9 cellular contexts compared by ENCODE assay signal in the genomic region with DNA sequence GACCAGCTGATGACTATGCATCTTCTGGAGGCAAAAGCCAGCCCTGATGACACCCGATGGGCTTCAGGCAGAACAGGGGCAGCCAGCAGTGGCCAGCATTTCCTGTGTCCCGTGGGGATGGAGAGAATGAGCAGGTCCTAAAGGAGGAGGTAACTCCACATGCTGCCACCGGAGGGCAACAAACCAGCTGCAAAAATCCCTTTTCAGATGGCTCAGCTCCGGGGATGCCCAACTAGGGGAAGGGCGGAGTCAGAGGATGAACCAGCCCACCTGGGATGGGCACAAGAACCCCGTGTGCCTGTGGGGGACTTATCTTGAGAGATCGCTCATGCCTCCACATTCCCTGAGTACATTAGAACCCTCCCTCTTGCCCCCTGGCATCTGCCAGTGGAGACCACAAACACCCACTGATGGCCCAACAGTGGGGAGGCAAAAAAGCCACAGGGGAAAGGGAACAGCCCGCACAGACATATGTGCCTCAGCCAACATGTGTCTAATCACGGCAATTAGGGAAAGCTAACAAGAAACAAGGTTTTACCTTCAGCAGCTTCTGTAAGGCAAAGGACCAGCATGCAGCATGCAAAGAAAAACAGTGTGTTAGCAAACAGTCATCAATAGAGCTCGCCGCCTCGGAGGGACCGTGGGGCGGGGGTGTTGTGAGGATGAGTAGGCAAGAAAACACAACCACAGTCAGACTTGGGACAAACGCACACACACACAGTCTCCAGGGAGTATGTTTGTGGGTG.
DNase-seq lines count a peak whose midpoint lies in the region; ATAC-seq and TF ChIP-seq lines count a peak whose summit lies in the region.
"Had no signal": no experiment of that assay in that cellular context is flagged by ENCODE, and none has a peak within 500 bp of the region (broad histone marks: within the 10 kb centered on the region; RNA-seq: fewer than 3 reads in every experiment).

No MANE protein-coding gene starts in this region.

- DNase-seq in Calu3 = peak; percentile 47
- peak; percentile 55 for DNase-seq in IMR-90
- DNase-seq in RPMI7951 (ENCODE audit: low read depth) = peak; percentile 66
- DNase-seq in activated naive CD8-positive, alpha-beta T cell treated with anti-CD3 and anti-CD28 coated beads, Interleukin-2, amount 50 U/mL, for 24 hours = peak; percentile 70
- no peak for DNase-seq in left colon
- DNase-seq in upper lobe of left lung = no peak
- DNase-seq: naive B cell had no signal

- in situ Hi-C loops in IMR-90 (cut with MboI; ENCODE audit: low sequenced_read_pairs) = no loop called here

- no peaks in the 10 kb centered on the region for H3K4me1 ChIP-seq in IMR-90 (ENCODE audit: control insufficient read depth, insufficient read depth, low read length)
- H3K4me1 ChIP-seq in upper lobe of left lung = peaks cover 0 to 23% (median 9%) of the 10 kb centered on the region in 4 donors

- H3K23ac ChIP-seq in IMR-90 (ENCODE audit: low read depth, low read length) = no peak overlapping the region

- H3K9me3 ChIP-seq in IMR-90 (ENCODE audit: control insufficient read depth, insufficient read depth, low read length) (no peaks in the 10 kb centered on the region), upper lobe of left lung (no peaks in the 10 kb centered on the region)

- H4K5ac ChIP-seq in IMR-90 (ENCODE audit: low read depth, low read length) = no peak overlapping the region

- no peak overlapping the region for H2AK9ac ChIP-seq in IMR-90 (replicated peaks; ENCODE audit: low read depth, low read length, poor library complexity)

- H3K36me3 Mint-ChIP-seq in Calu3 (ENCODE audit: insufficient read depth, unreplicated experiment) = peaks cover 22% of the 10 kb centered on the region
- H3K36me3 Mint-ChIP-seq in activated naive CD8-positive, alpha-beta T cell treated with anti-CD3 and anti-CD28 coated beads, Interleukin-2, amount 50 U/mL, for 24 hours (ENCODE audit: low read depth) = peaks cover 2% of the 10 kb centered on the region

- no peak overlapping the region for H3K27ac ChIP-seq in IMR-90 (ENCODE audit: insufficient read depth, low read length)
- H3K27ac ChIP-seq in upper lobe of left lung = peak overlapping the region in 1 of 4 donors; percentile 24

- H3K4me2 ChIP-seq in IMR-90 (ENCODE audit: low read depth, low read length) = no peak overlapping the region

- no peak overlapping the region for H4K91ac ChIP-seq in IMR-90 (ENCODE audit: insufficient read depth, low read depth, low read length)

- no peak for TF ChIP-seq EP300 in upper lobe of left lung (IDR thresholded peaks at IDR 0.05)

- no peak overlapping the region for H3K56ac ChIP-seq in IMR-90 (ENCODE audit: extremely low read depth, insufficient read depth, low read length)

- no peak overlapping the region for H3K14ac ChIP-seq in IMR-90 (replicated peaks; ENCODE audit: low read depth, low read length)

- 0 out of 2 replicates have a peak overlapping the region, but pooled peaks have one; percentile 53 for H2AK5ac ChIP-seq in IMR-90 (ENCODE audit: low read depth, low read length)

- no peak overlapping the region for H2AFZ ChIP-seq in IMR-90 (replicated peaks; ENCODE audit: low read length, poor library complexity)

- no peak overlapping the region for H3K4me3 ChIP-seq in IMR-90 (ENCODE audit: insufficient read depth, low read depth, low read length)
- no peak overlapping the region for H3K4me3 ChIP-seq in upper lobe of left lung

- H2BK5ac ChIP-seq in IMR-90 (ENCODE audit: low read depth, low read length, poor library complexity, severe bottlenecking) = no peak overlapping the region

- TF ChIP-seq CTCF in Calu3 (IDR thresholded peaks at IDR 0.05; ENCODE audit: unreplicated experiment) (peak; percentile 61), IMR-90 (conservative IDR thresholded peaks at IDR 0.05; ENCODE audit: low read depth, low read length) (peak; percentile 51), upper lobe of left lung (IDR thresholded peaks at IDR 0.05) (peak in 3 of 6 experiments; percentile 26 to 38 (median 37))

- H3K27me3 ChIP-seq in IMR-90 (ENCODE audit: control insufficient read depth, insufficient read depth, low read length) (no peaks in the 10 kb centered on the region), upper lobe of left lung (no peaks in the 10 kb centered on the region)

- no peak overlapping the region for H3K9ac ChIP-seq in IMR-90 (ENCODE audit: low read depth, low read length)

- peaks cover 0 to 10% of the 10 kb centered on the region in 2 experiments; a peak in 1 of 4 replicates for H3K79me1 ChIP-seq in IMR-90 (ENCODE audit: low read depth in 1 of 2, low read length in 2 of 2)

- peak; percentile 44 for TF ChIP-seq RAD21 in IMR-90 (IDR thresholded peaks at IDR 0.05; ENCODE audit: low read length)

- intact Hi-C loops in Calu3 (cut with micrococcal nuclease; ENCODE audit: unreplicated experiment) (loop anchor here (2.0 to 10.0 kb wide), 2 partner anchors 151 to 391 kb away; partner anchors contain the start of genes NEK8 and TLCD1), IMR-90 (cut with micrococcal nuclease) (loop anchor here (2.0 kb wide), 1 partner anchor 387 kb away; the partner anchor contains the start of gene NEK8), left colon (cut with DNase I, micrococcal nuclease) (no loop called here)

- H2BK120ac ChIP-seq in IMR-90 (ENCODE audit: low read depth, low read length) = no peak overlapping the region

- H3K9me3 Mint-ChIP-seq in Calu3 (ENCODE audit: low read depth, unreplicated experiment) = no peaks in the 10 kb centered on the region
- H3K9me3 Mint-ChIP-seq in activated naive CD8-positive, alpha-beta T cell treated with anti-CD3 and anti-CD28 coated beads, Interleukin-2, amount 50 U/mL, for 24 hours = no peaks in the 10 kb centered on the region
- H3K9me3 Mint-ChIP-seq: naive B cell had no signal

- ATAC-seq in IMR-90 (ENCODE audit: low read depth) (peak; percentile 67), left colon (peak; percentile 14), GM19452 (IDR thresholded peaks at IDR 0.05; ENCODE audit: unreplicated experiment) (no peak), HG03108 (IDR thresholded peaks at IDR 0.05; ENCODE audit: unreplicated experiment) (no peak), upper lobe of left lung (ENCODE audit: low FRiP score in 2 of 2) (no peak)
- ATAC-seq in activated naive CD8-positive, alpha-beta T cell treated with anti-CD3 and anti-CD28 coated beads, Interleukin-2, amount 50 U/mL, for 24 hours = peak; percentile 61

- CTCF ChIA-PET in Calu3 (lab: Charles Lee) = interaction anchor here (1.3 to 3.3 kb wide), 5 partner anchors 22 to 163 kb away, joined by 4 to 85 read pairs (median 5); no protein-coding TSS in a partner anchor
- CTCF ChIA-PET in IMR-90 (lab: Yijun Ruan, JAX) = interaction anchor here (0.9 to 3.1 kb wide), 10 partner anchors 8 to 389 kb away, joined by 3 to 42 read pairs (median 4); partner anchors contain the start of gene TLCD1

- peaks cover 26% of the 10 kb centered on the region for H4K20me1 ChIP-seq in IMR-90 (ENCODE audit: insufficient read depth, low read length)

- H3K4me3 Mint-ChIP-seq in Calu3 (ENCODE audit: low read depth, unreplicated experiment) = no peak overlapping the region
- H3K4me3 Mint-ChIP-seq in activated naive CD8-positive, alpha-beta T cell treated with anti-CD3 and anti-CD28 coated beads, Interleukin-2, amount 50 U/mL, for 24 hours = no peak overlapping the region
- H3K4me3 Mint-ChIP-seq: naive B cell had no signal

- dilution Hi-C loops in IMR-90 (cut with HindIII; ENCODE audit: low sequenced_read_pairs, unreplicated experiment) = no loop called here

- H3K18ac ChIP-seq in IMR-90 (ENCODE audit: low read depth, low read length) = no peak overlapping the region

- no peak overlapping the region for H2BK20ac ChIP-seq in IMR-90 (ENCODE audit: low read depth, low read length)

- H3K9me1 ChIP-seq in IMR-90 (ENCODE audit: insufficient read depth, low read length) = 0 out of 2 replicates have a peak, but pooled peaks cover 7% of the 10 kb centered on the region

- H3K27me3 Mint-ChIP-seq in Calu3 (ENCODE audit: unreplicated experiment) = no peaks in the 10 kb centered on the region
- no peaks in the 10 kb centered on the region for H3K27me3 Mint-ChIP-seq in activated naive CD8-positive, alpha-beta T cell treated with anti-CD3 and anti-CD28 coated beads, Interleukin-2, amount 50 U/mL, for 24 hours
- H3K27me3 Mint-ChIP-seq: naive B cell had no signal

- POLR2A ChIA-PET in IMR-90 (lab: Charles Lee; ENCODE audit: unreplicated experiment) = no interaction called here

- 43% methylated on average over 4 of the region's 15 CpGs; no CpG with 5 or more reads in 1 of the 2 experiments for WGBS in IMR-90 (ENCODE audit: extremely low coverage in 2 of 2, insufficient read length in 1 of 2), 2 experiments
- 51 to 61% methylated on average over 14 of the region's 15 CpGs for WGBS in upper lobe of left lung, 2 donors

- no peaks in the 10 kb centered on the region for H3K4me1 Mint-ChIP-seq in Calu3 (ENCODE audit: low read depth, unreplicated experiment)
- H3K4me1 Mint-ChIP-seq in activated naive CD8-positive, alpha-beta T cell treated with anti-CD3 and anti-CD28 coated beads, Interleukin-2, amount 50 U/mL, for 24 hours = peaks cover 8% of the 10 kb centered on the region

- peaks cover 31% of the 10 kb centered on the region for H3K36me3 ChIP-seq in IMR-90 (ENCODE audit: control insufficient read depth, insufficient read depth, low read length)
- H3K36me3 ChIP-seq in upper lobe of left lung = peaks cover 1 to 79% (median 60%) of the 10 kb centered on the region in 4 donors

- no peak overlapping the region for H4K8ac ChIP-seq in IMR-90 (ENCODE audit: low read depth in 2 of 2, low read length in 2 of 2)

- H3K27ac Mint-ChIP-seq in Calu3 (ENCODE audit: unreplicated experiment) = no peak overlapping the region
- no peak overlapping the region for H3K27ac Mint-ChIP-seq in activated naive CD8-positive, alpha-beta T cell treated with anti-CD3 and anti-CD28 coated beads, Interleukin-2, amount 50 U/mL, for 24 hours

- no peak for TF ChIP-seq POLR2A in IMR-90 (IDR thresholded peaks at IDR 0.05; ENCODE audit: low read depth, low read length)
- TF ChIP-seq POLR2A in upper lobe of left lung (IDR thresholded peaks at IDR 0.05) = no peak

- 0 out of 2 replicates have a peak overlapping the region, but pooled peaks have one; percentile 1 for H3K4ac ChIP-seq in IMR-90 (ENCODE audit: low read depth, low read length)

- H2BK15ac ChIP-seq in IMR-90 (ENCODE audit: low read depth, low read length) = no peak overlapping the region

- no TSS peak for BruUV-seq in Calu3 (replicated peaks; lab: Mats Ljungman, UMichigan)
- no TSS peak for BruUV-seq in IMR-90 (replicated peaks; lab: Mats Ljungman, UMichigan)

TF ChIP-seq in IMR-90, 13 proteins besides CTCF, POLR2A, EP300 and RAD21 (continues in another document):
- TF ChIP-seq RCOR1 (IDR thresholded peaks at IDR 0.05; ENCODE audit: insufficient replicate concordance, low read length) (no peak), NFE2L2 (IDR thresholded peaks at IDR 0.05; ENCODE audit: low read depth, low read length) (no peak)
- TF ChIP-seq, protein P1, sequence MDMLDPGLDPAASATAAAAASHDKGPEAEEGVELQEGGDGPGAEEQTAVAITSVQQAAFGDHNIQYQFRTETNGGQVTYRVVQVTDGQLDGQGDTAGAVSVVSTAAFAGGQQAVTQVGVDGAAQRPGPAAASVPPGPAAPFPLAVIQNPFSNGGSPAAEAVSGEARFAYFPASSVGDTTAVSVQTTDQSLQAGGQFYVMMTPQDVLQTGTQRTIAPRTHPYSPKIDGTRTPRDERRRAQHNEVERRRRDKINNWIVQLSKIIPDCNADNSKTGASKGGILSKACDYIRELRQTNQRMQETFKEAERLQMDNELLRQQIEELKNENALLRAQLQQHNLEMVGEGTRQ (IDR thresholded peaks at IDR 0.05; ENCODE audit: low read depth, low read length) = no peak

Comparison
In these comparisons a context has a peak if more than half of its experiments do, and no peak if none do; other contexts are left out.
1. DNase-seq: peak in Calu3 (single experiment), IMR-90 (single experiment), RPMI7951 (single experiment) and activated naive CD8-positive, alpha-beta T cell treated with anti-CD3 and anti-CD28 coated beads, Interleukin-2, amount 50 U/mL, for 24 hours (single experiment); none in left colon (0 of 2) and upper lobe of left lung (0 of 2).
2. ATAC-seq: peak in IMR-90 (single experiment), activated naive CD8-positive, alpha-beta T cell treated with anti-CD3 and anti-CD28 coated beads, Interleukin-2, amount 50 U/mL, for 24 hours (single experiment) and left colon (single experiment); none in GM19452 (single experiment), HG03108 (single experiment) and upper lobe of left lung (0 of 2).
3. intact Hi-C loops: an anchor here in Calu3 (2.0 to 10.0 kb wide) and IMR-90 (2.0 kb wide); none called in left colon.